Comparison of ENCODE assay signal across 8 cellular contexts in genomic region chr17:43127299-43127876, GRCh38. TPM values are rescaled to one million over a fixed set of nuclear protein-coding genes. Genes with fewer than 3 reads are reported as not detected.
DNase-seq lines count a peak whose midpoint lies in the region; ATAC-seq, FAIRE-seq and TF ChIP-seq lines count a peak whose summit lies in the region.
"Not testable (repeated sequence)": the region's sequence is repeated elsewhere in the genome, so short reads cannot be mapped to it uniquely, and the experiment has no call there.

No MANE protein-coding gene starts in this region.

- 94% methylated on average over 6 of the region's 6 CpGs for WGBS in K562 (ENCODE audit: insufficient coverage, low coverage, missing lambda C conversion rate)

- peaks cover 31% of the 10 kb centered on the region for H3K36me3 Mint-ChIP-seq in activated CD4-positive, alpha-beta T cell treated with anti-CD3 and anti-CD28 coated beads, Interleukin-2, amount 10 ng/mL, durations not matched to agents 24 days and 14 days (ENCODE audit: low read depth)
- peaks cover 17% of the 10 kb centered on the region for H3K36me3 Mint-ChIP-seq in activated T-helper 1 cell treated with anti-CD3 and anti-CD28 coated beads, Interleukin-12 subunit alpha, Interleukin-12 subunit beta, Interleukin-2, Interleukin-4 antibody, amounts not matched to agents 30 ng/mL and 10 ng/mL and 1 ng/mL, durations not matched to agents 14 hours and 24 hours and 36 hours (ENCODE audit: low read depth)
- peaks cover 11% of the 10 kb centered on the region for H3K36me3 Mint-ChIP-seq in nephron (ENCODE audit: low read depth)
- not testable (repeated sequence) for H3K36me3 Mint-ChIP-seq in type B pancreatic cell

- H3K9ac ChIP-seq in DND-41 (ENCODE audit: low read depth, low read length); K562 (ENCODE audit: insufficient read depth in 1 of 2, low read depth in 2 of 2, low read length in 2 of 2): not testable (repeated sequence)

- H3K4me1 Mint-ChIP-seq in activated CD4-positive, alpha-beta T cell treated with anti-CD3 and anti-CD28 coated beads, Interleukin-2, amount 10 ng/mL, durations not matched to agents 24 days and 14 days, result peaks cover 25% of the 10 kb centered on the region
- H3K4me1 Mint-ChIP-seq in activated T-helper 1 cell treated with anti-CD3 and anti-CD28 coated beads, Interleukin-12 subunit alpha, Interleukin-12 subunit beta, Interleukin-2, Interleukin-4 antibody, amounts not matched to agents 30 ng/mL and 10 ng/mL and 1 ng/mL, durations not matched to agents 14 hours and 24 hours and 36 hours (ENCODE audit: low read depth), result peaks cover 24% of the 10 kb centered on the region
- peaks cover 17% of the 10 kb centered on the region for H3K4me1 Mint-ChIP-seq in nephron
- H3K4me1 Mint-ChIP-seq in type B pancreatic cell (ENCODE audit: unreplicated experiment), result peaks cover 21% of the 10 kb centered on the region

- H3K27ac ChIP-seq in DND-41 (ENCODE audit: low read length); PC-9; K562 (ENCODE audit: extremely low read depth, low read depth, low read length): not testable (repeated sequence)

- not testable (repeated sequence) for H4K20me1 ChIP-seq in DND-41 (ENCODE audit: insufficient read depth, low read length); K562 (replicated peaks; ENCODE audit: control insufficient read depth, insufficient read depth, low read length)
- peaks cover 22% of the 10 kb centered on the region for H4K20me1 ChIP-seq in PC-9 (ENCODE audit: insufficient read depth)

- TF ChIP-seq EP300 in K562 (IDR thresholded peaks at IDR 0.05; ENCODE audit: low read length), result not testable (repeated sequence)

- 0 out of 2 replicates have a peak, but pooled peaks cover 12% of the 10 kb centered on the region for H3F3A ChIP-seq in PC-9 (ENCODE audit: insufficient read depth, low read depth)

- peak overlapping the region; percentile 72 for H3K4me3 Mint-ChIP-seq in activated CD4-positive, alpha-beta T cell treated with anti-CD3 and anti-CD28 coated beads, Interleukin-2, amount 10 ng/mL, durations not matched to agents 24 days and 14 days
- H3K4me3 Mint-ChIP-seq in activated T-helper 1 cell treated with anti-CD3 and anti-CD28 coated beads, Interleukin-12 subunit alpha, Interleukin-12 subunit beta, Interleukin-2, Interleukin-4 antibody, amounts not matched to agents 30 ng/mL and 10 ng/mL and 1 ng/mL, durations not matched to agents 14 hours and 24 hours and 36 hours, result peak overlapping the region; percentile 70
- H3K4me3 Mint-ChIP-seq in nephron (peak overlapping the region; percentile 67 to 82 (median 76)), type B pancreatic cell (peak overlapping the region; percentile 81)

- not testable (repeated sequence) for ATAC-seq in DND-41 (ENCODE audit: insufficient read depth, low read depth); K562

- H3K27me3 ChIP-seq in DND-41 (ENCODE audit: insufficient read depth, low read length, poor library complexity); PC-9 (ENCODE audit: insufficient read depth, low read depth); K562 (ENCODE audit: control insufficient read depth in 2 of 2, insufficient read depth in 2 of 2, low read length in 2 of 2): not testable (repeated sequence)

- CTCF ChIA-PET in PC-9 (lab: Charles Lee); K562 (lab: Yijun Ruan, JAX; ENCODE audit: low intra/inter-chr PET ratio): not testable (repeated sequence)

- intact Hi-C loops in PC-9 (cut with micrococcal nuclease; ENCODE audit: unreplicated experiment); K562 (cut with micrococcal nuclease): not testable (repeated sequence)
- intact Hi-C loops in activated CD4-positive, alpha-beta T cell treated with anti-CD3 and anti-CD28 coated beads, Interleukin-2, amount 10 ng/mL, durations not matched to agents 24 days and 14 days (cut with micrococcal nuclease), result loop anchor here (5.0 to 10.0 kb wide), 2 partner anchors 85 to 103 kb away; partner anchors contain the start of genes RND2, TMEM106A and VAT1
- intact Hi-C loops in activated T-helper 1 cell treated with anti-CD3 and anti-CD28 coated beads, Interleukin-12 subunit alpha, Interleukin-12 subunit beta, Interleukin-2, Interleukin-4 antibody, amounts not matched to agents 30 ng/mL and 10 ng/mL and 1 ng/mL, durations not matched to agents 14 hours and 24 hours and 36 hours (cut with micrococcal nuclease), result loop anchor here (10.0 kb wide), 1 partner anchor 553 kb away; the partner anchor contains the start of gene PSMC3IP

- peaks cover 22% of the 10 kb centered on the region for H3K36me3 ChIP-seq in DND-41 (ENCODE audit: insufficient read depth, low read length)
- H3K36me3 ChIP-seq in PC-9 (ENCODE audit: low read depth), result peaks cover 12% of the 10 kb centered on the region
- peaks cover 45% of the 10 kb centered on the region; the same call in 2 of the 3 replicates for H3K36me3 ChIP-seq in K562 (ENCODE audit: control insufficient read depth, insufficient read depth, low read length)

- not testable (repeated sequence) for H3K9me2 ChIP-seq in PC-9 (ENCODE audit: insufficient read depth)

- H3K9me1 ChIP-seq in K562 (ENCODE audit: control insufficient read depth, insufficient read depth, low read length), result not testable (repeated sequence)

- in situ Hi-C loops in K562 (cut with MboI), result not testable (repeated sequence)

- H3K9me3 Mint-ChIP-seq in activated CD4-positive, alpha-beta T cell treated with anti-CD3 and anti-CD28 coated beads, Interleukin-2, amount 10 ng/mL, durations not matched to agents 24 days and 14 days; activated T-helper 1 cell treated with anti-CD3 and anti-CD28 coated beads, Interleukin-12 subunit alpha, Interleukin-12 subunit beta, Interleukin-2, Interleukin-4 antibody, amounts not matched to agents 30 ng/mL and 10 ng/mL and 1 ng/mL, durations not matched to agents 14 hours and 24 hours and 36 hours; nephron; type B pancreatic cell: not testable (repeated sequence)

- H2AFZ ChIP-seq in DND-41 (ENCODE audit: low read depth, low read length); PC-9; K562 (ENCODE audit: low read depth, low read length): not testable (repeated sequence)

- not testable (repeated sequence) for H3K27me3 Mint-ChIP-seq in activated CD4-positive, alpha-beta T cell treated with anti-CD3 and anti-CD28 coated beads, Interleukin-2, amount 10 ng/mL, durations not matched to agents 24 days and 14 days; activated T-helper 1 cell treated with anti-CD3 and anti-CD28 coated beads, Interleukin-12 subunit alpha, Interleukin-12 subunit beta, Interleukin-2, Interleukin-4 antibody, amounts not matched to agents 30 ng/mL and 10 ng/mL and 1 ng/mL, durations not matched to agents 14 hours and 24 hours and 36 hours (ENCODE audit: insufficient read depth); nephron (ENCODE audit: low read depth); type B pancreatic cell

- H3K4me2 ChIP-seq in DND-41 (ENCODE audit: insufficient read depth, low read length) (peak overlapping the region; percentile 8; the same call in 1 of the 2 replicates), PC-9 (0 out of 2 replicates have a peak overlapping the region, but pooled peaks have one; percentile 13)
- H3K4me2 ChIP-seq in K562 (ENCODE audit: insufficient read depth, low read length), result not testable (repeated sequence)

- POLR2A ChIA-PET in PC-9 (lab: Charles Lee; ENCODE audit: unreplicated experiment), result not testable (repeated sequence)
- POLR2A ChIA-PET in K562 (lab: Yijun Ruan, JAX), result interaction anchor here (0.6 to 2.5 kb wide), 10 partner anchors 11 to 188 kb away, joined by 3 to 13 read pairs (median 4); no protein-coding TSS in a partner anchor

- H3K4me3 ChIP-seq in DND-41 (ENCODE audit: low read depth in 1 of 2, low read length in 2 of 2); PC-9; K562: not testable (repeated sequence)
- peak overlapping the region; percentile 83; the same call in 1 of the 2 replicates for H3K4me3 ChIP-seq in iPS-18c (ENCODE audit: insufficient read depth, low read depth, low read length)

- FAIRE-seq in K562 (lab: Jason Lieb, UNC), result not testable (repeated sequence)

- peaks cover 54% of the 10 kb centered on the region for H3K79me2 ChIP-seq in DND-41 (ENCODE audit: insufficient read depth, low read length)
- H3K79me2 ChIP-seq in PC-9 (ENCODE audit: low read depth), result peaks cover 66% of the 10 kb centered on the region
- peaks cover 53% of the 10 kb centered on the region for H3K79me2 ChIP-seq in K562 (ENCODE audit: control insufficient read depth, insufficient read depth, low read length)

- not testable (repeated sequence) for TF ChIP-seq CTCF in DND-41 (IDR thresholded peaks at IDR 0.05; ENCODE audit: borderline replicate concordance, extremely low read depth, low read length, poor library complexity, severe bottlenecking); PC-9 (conservative IDR thresholded peaks at IDR 0.05); K562 (IDR thresholded peaks at IDR 0.05 in 2 of 3, conservative IDR thresholded peaks at IDR 0.05 in 1 of 3; ENCODE audit: insufficient read depth in 2 of 3, low read depth in 1 of 3, low read length in 3 of 3); nephron (IDR thresholded peaks at IDR 0.05; ENCODE audit: unreplicated experiment in 3 of 3); type B pancreatic cell (conservative IDR thresholded peaks at IDR 0.05)

- H3K9me3 ChIP-seq in DND-41 (ENCODE audit: insufficient read depth, low read length, severe bottlenecking); PC-9 (ENCODE audit: insufficient read depth, low read depth); K562 (replicated peaks; ENCODE audit: control insufficient read depth, insufficient read depth, low read depth, low read length); iPS-18c (ENCODE audit: control insufficient read depth, insufficient read depth, low read length): not testable (repeated sequence)

- not testable (repeated sequence) for TF ChIP-seq POLR2A in K562 (conservative IDR thresholded peaks at IDR 0.05)

- H3K4me1 ChIP-seq in DND-41 (ENCODE audit: insufficient read depth, low read length) (peaks cover 27% of the 10 kb centered on the region), K562 (replicated peaks in 1 of 2; ENCODE audit: control insufficient read depth in 2 of 2, insufficient read depth in 2 of 2, low read length in 2 of 2) (peaks cover 4 to 13% of the 10 kb centered on the region in 2 experiments; a peak in 4 of 5 replicates)
- not testable (repeated sequence) for H3K4me1 ChIP-seq in PC-9 (replicated peaks; ENCODE audit: insufficient read depth)

- not testable (repeated sequence) for DNase-seq in DND-41; PC-9; activated CD4-positive, alpha-beta T cell treated with anti-CD3 and anti-CD28 coated beads, Interleukin-2, amount 10 ng/mL, durations not matched to agents 24 days and 14 days; activated T-helper 1 cell treated with anti-CD3 and anti-CD28 coated beads, Interleukin-12 subunit alpha, Interleukin-12 subunit beta, Interleukin-2, Interleukin-4 antibody, amounts not matched to agents 30 ng/mL and 10 ng/mL and 1 ng/mL, durations not matched to agents 14 hours and 24 hours and 36 hours (ENCODE audit: low spot score); K562 (ENCODE audit: extremely low read depth in 1 of 4, low spot score in 3 of 4); type B pancreatic cell (ENCODE audit: extremely low spot score, unreplicated experiment)

- not testable (repeated sequence) for BruUV-seq in PC-9 (replicated peaks; lab: Mats Ljungman, UMichigan); K562 (replicated peaks; lab: Mats Ljungman, UMichigan)

- not testable (repeated sequence) for TF ChIP-seq RAD21 in K562 (CRISPR knock-in tag; conservative IDR thresholded peaks at IDR 0.05 in 1 of 2, IDR thresholded peaks at IDR 0.05 in 1 of 2)

- peak overlapping the region; percentile 75 for H3K27ac Mint-ChIP-seq in activated CD4-positive, alpha-beta T cell treated with anti-CD3 and anti-CD28 coated beads, Interleukin-2, amount 10 ng/mL, durations not matched to agents 24 days and 14 days
- peak overlapping the region; percentile 73 for H3K27ac Mint-ChIP-seq in activated T-helper 1 cell treated with anti-CD3 and anti-CD28 coated beads, Interleukin-12 subunit alpha, Interleukin-12 subunit beta, Interleukin-2, Interleukin-4 antibody, amounts not matched to agents 30 ng/mL and 10 ng/mL and 1 ng/mL, durations not matched to agents 14 hours and 24 hours and 36 hours
- H3K27ac Mint-ChIP-seq in nephron (peak overlapping the region in 1 of 3 experiments; percentile 32), type B pancreatic cell (peak overlapping the region; percentile 78)

RNA-seq across cellular contexts. Expression of gene BRCA1, which starts 2.2 kb away (rescaled TPM):
- total RNA-seq in PC-9 (2021) (40.9 and 52.0 TPM in 2 replicates), K562 (2014; rRNA removed) (68.4 and 82.5 TPM in 2 replicates), K562 (2014; rRNA removed; fragmentation: Illumina TruSeq; extraction: Trizol) (73.2 and 79.1 TPM in 2 replicates), K562 (2015; rRNA removed; fragmentation: Illumina TruSeq; extraction: Trizol) (59.0 and 61.6 TPM in 2 replicates), K562 (2021) (60.2 and 62.3 TPM in 2 replicates), type B pancreatic cell (ENCODE audit: low replicate concordance) (19.4 and 38.9 TPM in 2 replicates)
- total RNA-seq in activated CD4-positive, alpha-beta T cell treated with anti-CD3 and anti-CD28 coated beads, Interleukin-2, amount 10 ng/mL, durations not matched to agents 24 days and 14 days, result 88.1 and 93.3 TPM in 2 replicates
- 76.1 and 79.8 TPM in 2 replicates for total RNA-seq in activated T-helper 1 cell treated with anti-CD3 and anti-CD28 coated beads, Interleukin-12 subunit alpha, Interleukin-12 subunit beta, Interleukin-2, Interleukin-4 antibody, amounts not matched to agents 30 ng/mL and 10 ng/mL and 1 ng/mL, durations not matched to agents 14 hours and 24 hours and 36 hours
- 71.2 and 176 TPM in 2 replicates for total RNA-seq in K562 (2011; cell fraction: chromatin; rRNA removed; ENCODE audit: low replicate concordance)
- 45.0 and 58.7 TPM in 2 replicates for total RNA-seq in K562 (2011; cell fraction: nucleolus; rRNA removed)
- total RNA-seq in K562 (2011; cell fraction: nucleoplasm; rRNA removed), result 95.6 and 115 TPM in 2 replicates
- polyA plus RNA-seq in K562 (2011; rRNA removed) (49.7 and 95.3 TPM in 2 replicates), K562 (2014; fragmentation: Illumina TruSeq; extraction: Trizol) (74.8 and 77.1 TPM in 2 replicates), K562 (2014; fragmentation: Nextera tagmentation; extraction: Ambion mirVana) (10 to 100 TPM; 25.9 to 35.6 TPM), K562 (2014; rRNA removed) (56.5 and 60.1 TPM in 2 replicates)
- polyA plus RNA-seq in K562 (2011; cell fraction: cytosol; rRNA removed), result 59.2 and 99.4 TPM in 2 replicates
- polyA plus RNA-seq in K562 (2011; cell fraction: nucleus; rRNA removed), result 34.4 and 81.1 TPM in 2 replicates
- 55.7 and 71.7 TPM in 2 replicates for polyA plus RNA-seq in K562 (2012)
- polyA minus RNA-seq in K562 (2011; rRNA and poly(A)+ RNA removed), result 143 and 194 TPM in 2 replicates
- polyA minus RNA-seq in K562 (2011; cell fraction: cytosol; rRNA and poly(A)+ RNA removed), result 33.9 and 77.6 TPM in 2 replicates
- 42.5 and 54.0 TPM in 2 replicates for polyA minus RNA-seq in K562 (2011; cell fraction: nucleus; rRNA and poly(A)+ RNA removed)

RNA-seq across cellular contexts. Expression of gene NBR1, which starts 43.6 kb away (rescaled TPM):
- total RNA-seq in PC-9 (2021) (80.5 and 93.7 TPM in 2 replicates), K562 (2014; rRNA removed) (37.0 and 38.9 TPM in 2 replicates), K562 (2014; rRNA removed; fragmentation: Illumina TruSeq; extraction: Trizol) (50.2 and 59.5 TPM in 2 replicates), K562 (2015; rRNA removed; fragmentation: Illumina TruSeq; extraction: Trizol) (33.9 and 36.8 TPM in 2 replicates), K562 (2021) (39.9 and 44.8 TPM in 2 replicates), type B pancreatic cell (ENCODE audit: low replicate concordance) (60.8 and 65.9 TPM in 2 replicates)
- 51.2 and 53.5 TPM in 2 replicates for total RNA-seq in activated CD4-positive, alpha-beta T cell treated with anti-CD3 and anti-CD28 coated beads, Interleukin-2, amount 10 ng/mL, durations not matched to agents 24 days and 14 days
- 53.4 and 56.1 TPM in 2 replicates for total RNA-seq in activated T-helper 1 cell treated with anti-CD3 and anti-CD28 coated beads, Interleukin-12 subunit alpha, Interleukin-12 subunit beta, Interleukin-2, Interleukin-4 antibody, amounts not matched to agents 30 ng/mL and 10 ng/mL and 1 ng/mL, durations not matched to agents 14 hours and 24 hours and 36 hours
- total RNA-seq in K562 (2011; cell fraction: chromatin; rRNA removed; ENCODE audit: low replicate concordance), result 68.0 and 83.8 TPM in 2 replicates
- total RNA-seq in K562 (2011; cell fraction: nucleolus; rRNA removed), result 39.7 and 40.1 TPM in 2 replicates
- total RNA-seq in K562 (2011; cell fraction: nucleoplasm; rRNA removed), result 55.0 and 61.7 TPM in 2 replicates
- polyA plus RNA-seq in K562 (2011; rRNA removed) (41.0 and 70.1 TPM in 2 replicates), K562 (2014; fragmentation: Illumina TruSeq; extraction: Trizol) (58.6 and 62.8 TPM in 2 replicates), K562 (2014; fragmentation: Nextera tagmentation; extraction: Ambion mirVana) (1 to 10 TPM; 4.2 to 7.5 TPM), K562 (2014; rRNA removed) (36.2 and 39.9 TPM in 2 replicates)
- 25.1 and 31.0 TPM in 2 replicates for polyA plus RNA-seq in K562 (2011; cell fraction: cytosol; rRNA removed)
- polyA plus RNA-seq in K562 (2011; cell fraction: nucleus; rRNA removed), result 19.9 and 23.4 TPM in 2 replicates
- polyA plus RNA-seq in K562 (2012), result 33.2 and 53.7 TPM in 2 replicates
- polyA minus RNA-seq in K562 (2011; rRNA and poly(A)+ RNA removed), result 81.8 and 120 TPM in 2 replicates
- 28.1 and 40.1 TPM in 2 replicates for polyA minus RNA-seq in K562 (2011; cell fraction: cytosol; rRNA and poly(A)+ RNA removed)
- polyA minus RNA-seq in K562 (2011; cell fraction: nucleus; rRNA and poly(A)+ RNA removed), result 19.5 and 27.4 TPM in 2 replicates
